In the genomic region with DNA sequence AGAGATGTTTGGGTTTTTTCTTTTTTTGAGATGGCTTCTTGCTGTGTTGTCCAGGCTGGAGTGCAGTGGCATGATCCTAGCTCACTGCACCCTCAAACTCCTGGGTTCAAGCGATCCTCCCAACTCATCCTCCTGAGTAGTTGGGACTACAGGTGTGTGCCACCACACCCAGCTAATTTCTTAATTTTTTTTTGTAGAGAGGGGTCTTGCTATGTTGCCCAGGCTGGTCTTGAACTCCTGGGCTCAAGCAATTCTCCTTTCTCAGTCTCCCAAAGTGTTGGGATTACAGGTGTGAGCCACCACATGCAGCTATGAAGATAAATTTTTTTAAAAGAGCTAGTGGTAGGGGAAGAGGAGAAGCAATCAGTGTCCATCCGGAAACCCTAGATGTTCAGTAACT, we compare ENCODE assay signal across 28 cellular contexts. TPM values are rescaled to one million over a fixed set of nuclear protein-coding genes. Genes with fewer than 3 reads are reported as not detected.
DNase-seq lines count a peak whose midpoint lies in the region; ATAC-seq, FAIRE-seq and TF ChIP-seq lines count a peak whose summit lies in the region.
"Had no signal": no experiment of that assay in that cellular context is flagged by ENCODE, and none has a peak within 500 bp of the region (broad histone marks: within the 10 kb centered on the region; RNA-seq: fewer than 3 reads in every experiment).

No MANE protein-coding gene starts in this region.

- H3K9me3 ChIP-seq in HepG2 (ENCODE audit: low read length) (no peaks in the 10 kb centered on the region), right lobe of liver (no peaks in the 10 kb centered on the region), HEK293 (ENCODE audit: control insufficient read depth, insufficient read depth, low read depth, low read length) (no peaks in the 10 kb centered on the region)
- H3K9me3 ChIP-seq: BE2C had no signal

- CTCF ChIA-PET in HepG2 (lab: Yijun Ruan, JAX; ENCODE audit: low intra/inter-chr PET ratio, low total read pairs), result no interaction called here
- CTCF ChIA-PET in HEK293 (lab: Yijun Ruan, JAX), result no interaction called here
- CTCF ChIA-PET in WTC11 (lab: Charles Lee), result interaction anchor here (1.8 kb wide), 1 partner anchor 140 kb away, joined by 4 read pairs; no protein-coding TSS in a partner anchor

- POLR2A ChIA-PET in HepG2 (lab: Yijun Ruan, JAX) (interaction anchor here (0.7 kb wide), 1 partner anchor 1961 kb away, joined by 3 read pairs; no protein-coding TSS in a partner anchor), HEK293 (lab: Yijun Ruan, JAX) (no interaction called here), WTC11 (lab: Charles Lee) (no interaction called here)

- no peaks in the 10 kb centered on the region for H3K4me1 Mint-ChIP-seq in WTC11
- peaks cover 0 to 7% of the 10 kb centered on the region in 2 donors for H3K4me1 Mint-ChIP-seq in natural killer cell treated with Interleukin-12 subunit alpha and Interleukin-12 subunit beta and Interleukin-15 and Interleukin-18, amount 100 ng/mL, for 72 hours (ENCODE audit: low read depth in 2 of 2)
- H3K4me1 Mint-ChIP-seq: CD4-positive, alpha-beta memory T cell; CD4-positive, CD25-positive, alpha-beta regulatory T cell; CD8-positive, alpha-beta memory T cell had no signal

- H3K27ac ChIP-seq in HepG2 (ENCODE audit: extremely low read length, insufficient read depth, low read length), result no peak overlapping the region
- H3K27ac ChIP-seq in right lobe of liver, result no peak overlapping the region
- H3K27ac ChIP-seq in HEK293 (ENCODE audit: extremely low read depth, low read depth, low read length), result no peak overlapping the region
- H3K27ac ChIP-seq: BLaER1 had no signal

- intact Hi-C loops in HepG2 (cut with micrococcal nuclease; ENCODE audit: unreplicated experiment) (no loop called here), right lobe of liver (cut with DNase I) (no loop called here)

- no peak for TF ChIP-seq RAD21 in HepG2 (CRISPR knock-in tag; IDR thresholded peaks at IDR 0.05)

- no peaks in the 10 kb centered on the region for H3K27me3 Mint-ChIP-seq in WTC11 (ENCODE audit: low read depth)
- no peaks in the 10 kb centered on the region for H3K27me3 Mint-ChIP-seq in natural killer cell treated with Interleukin-12 subunit alpha and Interleukin-12 subunit beta and Interleukin-15 and Interleukin-18, amount 100 ng/mL, for 72 hours
- H3K27me3 Mint-ChIP-seq: CD4-positive, alpha-beta memory T cell; CD4-positive, CD25-positive, alpha-beta regulatory T cell had no signal

- TF ChIP-seq EP300 in HepG2 (IDR thresholded peaks at IDR 0.05; ENCODE audit: low read depth in 2 of 2, low read length in 2 of 2), result no peak
- no peak for TF ChIP-seq EP300 in HepG2 (CRISPR knock-in tag; IDR thresholded peaks at IDR 0.05; ENCODE audit: borderline replicate concordance)

- in situ Hi-C loops in HepG2 (cut with HindIII; ENCODE audit: extremely low pct_ligation_motif_present, low pct_unique_long_range_greater_than_20kb), result no loop called here

- H3K79me2 ChIP-seq in HepG2 (ENCODE audit: insufficient read depth, low read length), result no peaks in the 10 kb centered on the region

- H3K4me2 ChIP-seq in HepG2 (ENCODE audit: low read depth, low read length), result no peak overlapping the region
- H3K4me2 ChIP-seq: BLaER1 had no signal

- no peak overlapping the region for H3K4me3 Mint-ChIP-seq in WTC11
- no peak overlapping the region for H3K4me3 Mint-ChIP-seq in natural killer cell treated with Interleukin-12 subunit alpha and Interleukin-12 subunit beta and Interleukin-15 and Interleukin-18, amount 100 ng/mL, for 72 hours
- H3K4me3 Mint-ChIP-seq: CD14-positive monocyte; CD4-positive, alpha-beta memory T cell; CD4-positive, CD25-positive, alpha-beta regulatory T cell; CD8-positive, alpha-beta memory T cell had no signal

- ATAC-seq in HepG2, result no peak
- no peak for ATAC-seq in right lobe of liver
- ATAC-seq in WTC11, result no peak
- no peak for ATAC-seq in natural killer cell treated with Interleukin-12 subunit alpha and Interleukin-12 subunit beta and Interleukin-15 and Interleukin-18, amount 100 ng/mL, for 72 hours
- no peak for ATAC-seq in HG02763 (IDR thresholded peaks at IDR 0.05; ENCODE audit: unreplicated experiment)
- ATAC-seq: GM12878 had no signal

- H3K36me3 ChIP-seq in HepG2 (replicated peaks in 1 of 2; ENCODE audit: control insufficient read depth in 1 of 2, insufficient read depth in 2 of 2, low read length in 2 of 2) (peaks cover 11 to 25% of the 10 kb centered on the region in 2 experiments; a peak in 3 of 5 replicates), right lobe of liver (peaks cover 0 to 2% (median 0%) of the 10 kb centered on the region in 4 donors), HEK293 (ENCODE audit: control insufficient read depth in 2 of 2, insufficient read depth in 1 of 2, low read length in 2 of 2) (no peaks in the 10 kb centered on the region)

- H4K20me1 ChIP-seq in HepG2 (ENCODE audit: insufficient read depth, low read length), result no peaks in the 10 kb centered on the region

- no peak for FAIRE-seq in HepG2 (lab: Jason Lieb, UNC)
- FAIRE-seq: A204.1, GM12878, GM12892, GM18507 had no signal

- BruUV-seq in HepG2 (replicated peaks; lab: Mats Ljungman, UMichigan), result no TSS peak

- H3K9ac ChIP-seq in HepG2 (ENCODE audit: insufficient read depth, low read depth, low read length), result no peak overlapping the region
- H3K9ac ChIP-seq: BLaER1 had no signal

- no peak overlapping the region for H3K27ac Mint-ChIP-seq in WTC11
- no peak overlapping the region for H3K27ac Mint-ChIP-seq in natural killer cell treated with Interleukin-12 subunit alpha and Interleukin-12 subunit beta and Interleukin-15 and Interleukin-18, amount 100 ng/mL, for 72 hours

- TF ChIP-seq CTCF in HepG2 (CRISPR knock-in tag; IDR thresholded peaks at IDR 0.05) (no peak), right lobe of liver (IDR thresholded peaks at IDR 0.05) (no peak), HEK293 (tag by site-specific recombination; IDR thresholded peaks at IDR 0.05) (no peak), WTC11 (IDR thresholded peaks at IDR 0.05) (no peak)

- H3K36me3 Mint-ChIP-seq in WTC11, result peaks cover 18% of the 10 kb centered on the region
- H3K36me3 Mint-ChIP-seq in natural killer cell treated with Interleukin-12 subunit alpha and Interleukin-12 subunit beta and Interleukin-15 and Interleukin-18, amount 100 ng/mL, for 72 hours, result no peaks in the 10 kb centered on the region
- H3K36me3 Mint-ChIP-seq: CD4-positive, alpha-beta memory T cell; CD4-positive, CD25-positive, alpha-beta regulatory T cell had no signal

- DNase-seq in HepG2 (ENCODE audit: low spot score), result no peak
- DNase-seq in right lobe of liver, result no peak
- DNase-seq in WTC11 (ENCODE audit: low spot score), result no peak
- no peak for DNase-seq in natural killer cell treated with Interleukin-12 subunit alpha and Interleukin-12 subunit beta and Interleukin-15 and Interleukin-18, amount 100 ng/mL, for 72 hours (ENCODE audit: low spot score)
- DNase-seq in stimulated activated CD4-positive, alpha-beta T cell treated with anti-CD3 and anti-CD28 coated beads, Interleukin-2, amount 100 ng/mL, for 24 hours, result no peak
- DNase-seq: 8988T; ACHN; BE2C; C1 segment of cervical spinal cord; CD4-positive, alpha-beta memory T cell; CD4-positive, CD25-positive, alpha-beta regulatory T cell; CD8-positive, alpha-beta memory T cell; COR-L47; DMS 273 treated with DMSO at 0.1 percent for 48 hours; DMS153; DMS53; DMS79; DND-41; EL; GDM1 had no signal

- no peaks in the 10 kb centered on the region for H3K9me3 Mint-ChIP-seq in WTC11
- H3K9me3 Mint-ChIP-seq in natural killer cell treated with Interleukin-12 subunit alpha and Interleukin-12 subunit beta and Interleukin-15 and Interleukin-18, amount 100 ng/mL, for 72 hours, result no peaks in the 10 kb centered on the region
- H3K9me3 Mint-ChIP-seq: CD4-positive, alpha-beta memory T cell; CD4-positive, CD25-positive, alpha-beta regulatory T cell; CD8-positive, alpha-beta memory T cell had no signal

- H3K4me1 ChIP-seq in HepG2 (ENCODE audit: insufficient read depth, low read length) (no peaks in the 10 kb centered on the region), right lobe of liver (no peaks in the 10 kb centered on the region), HEK293 (ENCODE audit: control insufficient read depth, insufficient read depth, low read length) (no peaks in the 10 kb centered on the region)
- H3K4me1 ChIP-seq: BE2C had no signal

- H3K27me3 ChIP-seq in HepG2 (ENCODE audit: control insufficient read depth in 1 of 2, insufficient read depth in 2 of 2, low read length in 2 of 2), result no peaks in the 10 kb centered on the region
- H3K27me3 ChIP-seq in right lobe of liver, result no peaks in the 10 kb centered on the region
- H3K27me3 ChIP-seq: BE2C, BLaER1 had no signal

- H3K4me3 ChIP-seq in HepG2 (replicated peaks in 1 of 3; ENCODE audit: insufficient read depth in 1 of 3, low read depth in 2 of 3, low read length in 3 of 3), result no peak overlapping the region
- H3K4me3 ChIP-seq in right lobe of liver, result no peak overlapping the region
- H3K4me3 ChIP-seq in HEK293 (ENCODE audit: low read depth, low read length), result no peak overlapping the region
- H3K4me3 ChIP-seq: BLaER1, GM12878 had no signal

- no peak overlapping the region for H2AFZ ChIP-seq in HepG2 (ENCODE audit: low read length)

- TF ChIP-seq POLR2A in HepG2 (IDR thresholded peaks at IDR 0.05; ENCODE audit: insufficient read depth in 1 of 2, low read depth in 2 of 2, low read length in 2 of 2) (no peak), right lobe of liver (IDR thresholded peaks at IDR 0.05) (no peak)

- WGBS in HepG2 (ENCODE audit: low lambda C conversion rate), result 100% methylated on average over 2 of the region's 2 CpGs
- 94% methylated on average over 2 of the region's 2 CpGs for WGBS in right lobe of liver (ENCODE audit: insufficient coverage, low coverage, low lambda C conversion rate, missing lambda C conversion rate)

RNA-seq across cellular contexts. Expression of a gene that starts 56.8 kb away (rescaled TPM):
- 13.6 and 17.4 TPM in 2 replicates for total RNA-seq in HepG2 (2016; rRNA removed; fragmentation: Illumina TruSeq; extraction: Trizol)
- 7.5 and 7.6 TPM in 2 replicates for total RNA-seq in HepG2 (2016; cell fraction: cytosol; rRNA removed; fragmentation: Illumina TruSeq; extraction: Trizol; ENCODE audit: low read depth)
- 10.6 and 19.9 TPM in 2 replicates for total RNA-seq in HepG2 (2016; cell fraction: insoluble cytoplasmic fraction; rRNA removed; fragmentation: Illumina TruSeq; extraction: Trizol)
- 9.6 and 10.3 TPM in 2 replicates for total RNA-seq in HepG2 (2016; cell fraction: membrane; rRNA removed; fragmentation: Illumina TruSeq; extraction: Trizol)
- 15.2 and 16.4 TPM in 2 replicates for total RNA-seq in HepG2 (2016; cell fraction: nucleus; rRNA removed; fragmentation: Illumina TruSeq; extraction: Trizol)
- polyA plus RNA-seq in HepG2 (2011; rRNA removed), result 6.5 and 9.2 TPM in 2 replicates
- polyA plus RNA-seq in HepG2 (2011; cell fraction: cytosol; rRNA removed), result 6.5 and 7.4 TPM in 2 replicates
- polyA plus RNA-seq in HepG2 (2011; cell fraction: nucleus; rRNA removed), result 19.0 and 19.1 TPM in 2 replicates
- polyA plus RNA-seq in HepG2 (2012), result 14.2 and 32.5 TPM in 2 replicates
- 1.6 and 1.8 TPM in 2 replicates for polyA plus RNA-seq in HepG2 (2016; cell fraction: cytosol; fragmentation: Illumina TruSeq; extraction: Trizol; ENCODE audit: low read depth)
- 10.0 and 13.1 TPM in 2 replicates for polyA plus RNA-seq in HepG2 (2016; cell fraction: insoluble cytoplasmic fraction; fragmentation: Illumina TruSeq; extraction: Trizol; ENCODE audit: low read depth)
- 4.5 and 5.2 TPM in 2 replicates for polyA plus RNA-seq in HepG2 (2016; cell fraction: membrane; fragmentation: Illumina TruSeq; extraction: Trizol; ENCODE audit: low read depth)
- 22.6 and 24.8 TPM in 2 replicates for polyA plus RNA-seq in HepG2 (2016; cell fraction: nucleus; fragmentation: Illumina TruSeq; extraction: Trizol; ENCODE audit: insufficient read depth, low read depth)
- 2.9 and 19.1 TPM in 2 replicates for polyA minus RNA-seq in HepG2 (2011; rRNA and poly(A)+ RNA removed; ENCODE audit: low replicate concordance)
- polyA minus RNA-seq in HepG2 (2011; cell fraction: cytosol; rRNA and poly(A)+ RNA removed), result 9.1 and 11.1 TPM in 2 replicates
- polyA minus RNA-seq in HepG2 (2011; cell fraction: nucleus; rRNA and poly(A)+ RNA removed), result 14.3 and 17.3 TPM in 2 replicates
- 1 to 10 TPM; 2.8 to 6.8 (median 4.2) TPM for total RNA-seq in right lobe of liver
- total RNA-seq in WTC11 (2021), result 48.1 to 49.7 TPM (median 48.4 TPM) in 3 replicates
- 10 to 100 TPM; 12.2 to 17.0 TPM for total RNA-seq in natural killer cell treated with Interleukin-12 subunit alpha and Interleukin-12 subunit beta and Interleukin-15 and Interleukin-18, amount 100 ng/mL, for 72 hours
